In the genomic region with DNA sequence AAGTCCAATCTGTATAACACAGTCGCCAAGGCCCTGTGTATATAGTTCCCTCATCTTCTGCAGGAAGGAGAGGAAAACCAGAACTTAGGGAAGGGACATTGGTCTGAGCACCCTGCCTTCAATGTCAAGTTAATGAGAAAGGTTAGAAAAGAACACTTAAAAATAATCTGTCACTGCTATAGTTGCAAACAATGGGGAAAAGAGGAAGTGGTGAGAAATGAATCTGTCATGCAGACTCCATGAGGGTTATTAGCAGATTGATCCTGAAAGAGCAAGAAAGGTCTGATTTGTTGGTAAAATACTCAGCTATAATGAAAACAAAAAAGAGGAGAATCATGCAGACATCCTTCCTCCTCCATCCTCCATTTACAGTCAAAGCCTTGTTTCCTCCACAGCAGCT, we compare ENCODE assay signal across 33 cellular contexts. TPM values are rescaled to one million over a fixed set of nuclear protein-coding genes. Genes with fewer than 3 reads are reported as not detected.
DNase-seq lines count a peak whose midpoint lies in the region; ATAC-seq, FAIRE-seq and TF ChIP-seq lines count a peak whose summit lies in the region.
"Had no signal": no experiment of that assay in that cellular context is flagged by ENCODE, and none has a peak within 500 bp of the region (broad histone marks: within the 10 kb centered on the region; RNA-seq: fewer than 3 reads in every experiment).

No MANE protein-coding gene starts in this region.

- no peaks in the 10 kb centered on the region for H3K27me3 ChIP-seq in right atrium auricular region
- H3K27me3 ChIP-seq: adrenal gland; BLaER1 treated with 17β-estradiol and CSF1 and Interleukin-3, amounts not matched to agents 10 nM and 100 nM; body of pancreas; gastroesophageal sphincter; right lobe of liver had no signal

- H3K4me3 ChIP-seq in GM12864 (ENCODE audit: low read depth, low read length) (no peak overlapping the region), right atrium auricular region (no peak overlapping the region)
- H3K4me3 ChIP-seq: adrenal gland; BLaER1 treated with 17β-estradiol and CSF1 and Interleukin-3, amounts not matched to agents 10 nM and 100 nM; body of pancreas; gastroesophageal sphincter; right lobe of liver had no signal

- FAIRE-seq in H54 (lab: Jason Lieb, UNC), result no peak
- FAIRE-seq: HepG2 had no signal

- TF ChIP-seq POLR2A in H54 (IDR thresholded peaks at IDR 0.05; ENCODE audit: low read depth, low read length), result no peak

- H3K9me3 ChIP-seq in right atrium auricular region, result no peaks in the 10 kb centered on the region
- H3K9me3 ChIP-seq: adrenal gland, body of pancreas, right lobe of liver had no signal

- H3K4me1 ChIP-seq in right atrium auricular region, result no peaks in the 10 kb centered on the region
- H3K4me1 ChIP-seq: adrenal gland, body of pancreas, gastroesophageal sphincter, right lobe of liver had no signal

- no peak overlapping the region for H3K27ac ChIP-seq in right atrium auricular region
- H3K27ac ChIP-seq: adrenal gland; BLaER1 treated with 17β-estradiol and CSF1 and Interleukin-3, amounts not matched to agents 10 nM and 100 nM; body of pancreas; gastroesophageal sphincter; right lobe of liver had no signal

- DNase-seq in GM12864 (ENCODE audit: low read depth) (peak; percentile 19), NOMO-1 (lab: John Stamatoyannopoulos, UW; ENCODE audit: unreplicated experiment in 2 of 2) (peak; percentile 20 to 80), germinal center (ENCODE audit: low spot score) (peak; percentile 10), AG08396 (ENCODE audit: low spot score) (no peak), right atrium auricular region (ENCODE audit: low spot score) (no peak), H54 (ENCODE audit: insufficient read length, low spot score) (no peak), NCI-H774 (lab: John Stamatoyannopoulos, UW) (no peak)
- DNase-seq: activated CD4-positive, alpha-beta T cell treated with anti-CD3 and anti-CD28 coated beads, Interleukin-2, amount 50 U/mL, for 48 hours; activated CD4-positive, CD25-positive, alpha-beta regulatory T cell; activated naive CD4-positive, alpha-beta T cell treated with anti-CD3 and anti-CD28 coated beads for 36 hours; adrenal gland; body of pancreas; COR-L47; dermis blood vessel endothelial cell; DMS79 treated with DMSO at 0.1 percent for 48 hours; GF-D8; H9; mesenchymal stem cell; NCI-H2081 treated with DMSO at 0.1 percent for 48 hours; NCI-H446; NCI-H82; posterior cingulate gyrus; right lobe of liver; Right ventricle myocardium superior; stimulated activated CD4-positive, alpha-beta T cell treated with anti-CD3 and anti-CD28 coated beads, Interleukin-2, amount 100 ng/mL, for 48 hours; SW 1271; T1000; trophoblast cell had no signal

- no peaks in the 10 kb centered on the region for H3K36me3 ChIP-seq in right atrium auricular region
- H3K36me3 ChIP-seq: adrenal gland; BLaER1 treated with 17β-estradiol and CSF1 and Interleukin-3, amounts not matched to agents 10 nM and 100 nM; gastroesophageal sphincter; right lobe of liver had no signal

- TF ChIP-seq CTCF in GM12864 (IDR thresholded peaks at IDR 0.05; ENCODE audit: low read depth, low read length, missing control alignments) (no peak), right atrium auricular region (IDR thresholded peaks at IDR 0.05) (no peak)

- ATAC-seq in GM21619 (IDR thresholded peaks at IDR 0.05; ENCODE audit: unreplicated experiment), result peak; percentile 37
- ATAC-seq: body of pancreas, gastroesophageal sphincter, HepG2, left lobe of liver, right lobe of liver had no signal

RNA-seq across cellular contexts. Expression of a gene that starts 56.2 kb away (rescaled TPM):
- total RNA-seq in right atrium auricular region, result 10 to 100 TPM; 14.4 to 31.3 TPM
- total RNA-seq: HepG2 had no signal

Comparison
In these comparisons a context has a peak if more than half of its experiments do, and no peak if none do; other contexts are left out.
1. DNase-seq: peak in GM12864 (single experiment), NOMO-1 (2 of 2) and germinal center (single experiment); none in AG08396 (single experiment), right atrium auricular region (single experiment), H54 (single experiment) and NCI-H774 (single experiment).